In the genomic region with DNA sequence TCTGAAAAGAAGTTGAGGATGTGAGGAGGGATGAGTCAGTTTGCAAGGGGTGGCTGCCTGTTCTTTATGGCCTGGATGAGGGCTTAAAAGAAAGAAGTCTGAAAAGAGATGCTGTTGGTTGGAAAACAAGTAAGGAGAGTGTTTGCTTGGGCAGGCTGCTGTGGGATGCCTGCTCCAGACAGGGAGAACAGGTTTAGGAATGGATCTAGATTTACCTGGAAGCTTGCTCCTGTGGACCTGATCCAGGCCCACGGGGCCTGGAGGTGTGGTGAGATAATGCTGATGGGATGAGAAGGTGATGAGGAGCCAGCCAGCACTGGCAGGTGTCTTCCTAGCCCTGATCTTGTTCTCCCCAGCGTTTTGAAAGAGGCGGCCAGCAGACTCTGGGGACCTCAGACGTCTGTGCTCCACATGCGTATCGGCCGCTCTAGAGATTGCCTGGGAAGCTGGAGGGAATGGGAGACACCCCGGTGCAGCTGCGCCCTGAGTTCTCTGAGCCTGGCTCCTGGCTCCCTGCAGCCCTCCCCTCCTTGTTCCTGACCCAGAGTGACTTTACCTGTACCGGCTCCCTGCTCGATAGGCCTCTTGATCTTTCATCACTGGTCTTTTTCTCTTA, we compare ENCODE assay signal across 15 cellular contexts.
"Had no signal": no experiment of that assay in that cellular context is flagged by ENCODE, and none has a peak within 500 bp of the region (broad histone marks: within the 10 kb centered on the region; RNA-seq: fewer than 3 reads in every experiment).

No MANE protein-coding gene starts in this region.

- H3K27me3 ChIP-seq: esophagus muscularis mucosa, ovary, tibial artery had no signal

- H3K4me3 Mint-ChIP-seq: activated naive CD4-positive, alpha-beta T cell treated with anti-CD3 and anti-CD28 coated beads for 36 hours; activated T-helper 1 cell treated with anti-CD3 and anti-CD28 coated beads, Interleukin-12 subunit alpha, Interleukin-12 subunit beta, Interleukin-2, Interleukin-4 antibody, amounts not matched to agents 30 ng/mL and 10 ng/mL and 1 ng/mL, durations not matched to agents 14 hours and 24 hours and 36 hours; dendritic cell treated with granulocyte-macrophage colony-stimulating factor and Interleukin-4, amounts not matched to agents 40 ng/mL and 50 ng/mL, for 4 days; naive thymus-derived CD8-positive, alpha-beta T cell; T-helper 17 cell had no signal

- H3K27ac ChIP-seq: esophagus muscularis mucosa, ovary, tibial artery had no signal

- ATAC-seq: activated CD4-positive, CD25-positive, alpha-beta regulatory T cell treated with anti-CD3 and anti-CD28 coated beads, Interleukin-2, amount 50 U/mL, for 24 hours; left colon; mucosa of descending colon; naive thymus-derived CD8-positive, alpha-beta T cell; T-helper 17 cell had no signal

- H3K9me3 ChIP-seq: esophagus muscularis mucosa, mucosa of descending colon, ovary, tibial artery had no signal

- DNase-seq: activated CD4-positive, alpha-beta T cell treated with anti-CD3 and anti-CD28 coated beads, Interleukin-2, amount 50 U/mL, for 48 hours; activated naive CD4-positive, alpha-beta T cell treated with anti-CD3 and anti-CD28 coated beads for 36 hours; central memory CD4-positive, alpha-beta T cell; left colon; mucosa of descending colon; naive thymus-derived CD8-positive, alpha-beta T cell; ovary; SIG-M5; stimulated activated CD4-positive, alpha-beta T cell treated with anti-CD3 and anti-CD28 coated beads, Interleukin-4, amount 100 ng/mL, for 1 hour; T-helper 17 cell had no signal

- H3K4me3 ChIP-seq: esophagus muscularis mucosa, mucosa of descending colon, ovary, tibial artery had no signal

- H3K27ac Mint-ChIP-seq: activated naive CD4-positive, alpha-beta T cell treated with anti-CD3 and anti-CD28 coated beads for 36 hours; activated T-helper 1 cell treated with anti-CD3 and anti-CD28 coated beads, Interleukin-12 subunit alpha, Interleukin-12 subunit beta, Interleukin-2, Interleukin-4 antibody, amounts not matched to agents 30 ng/mL and 10 ng/mL and 1 ng/mL, durations not matched to agents 14 hours and 24 hours and 36 hours; dendritic cell treated with granulocyte-macrophage colony-stimulating factor and Interleukin-4, amounts not matched to agents 40 ng/mL and 50 ng/mL, for 4 days had no signal

- H3K36me3 ChIP-seq: ovary had no signal

- H3K9me3 Mint-ChIP-seq: activated naive CD4-positive, alpha-beta T cell treated with anti-CD3 and anti-CD28 coated beads for 36 hours; activated T-helper 1 cell treated with anti-CD3 and anti-CD28 coated beads, Interleukin-12 subunit alpha, Interleukin-12 subunit beta, Interleukin-2, Interleukin-4 antibody, amounts not matched to agents 30 ng/mL and 10 ng/mL and 1 ng/mL, durations not matched to agents 14 hours and 24 hours and 36 hours; dendritic cell treated with granulocyte-macrophage colony-stimulating factor and Interleukin-4, amounts not matched to agents 40 ng/mL and 50 ng/mL, for 4 days; naive thymus-derived CD8-positive, alpha-beta T cell had no signal

- H3K27me3 Mint-ChIP-seq: dendritic cell treated with granulocyte-macrophage colony-stimulating factor and Interleukin-4, amounts not matched to agents 40 ng/mL and 50 ng/mL, for 4 days; naive thymus-derived CD8-positive, alpha-beta T cell; T-helper 17 cell had no signal
